ENCODE assay signal across 10 cellular contexts in genomic region chr3:10389995-10390394, GRCh38.
DNase-seq lines count a peak whose midpoint lies in the region; ATAC-seq and TF ChIP-seq lines count a peak whose summit lies in the region.
"Had no signal": no experiment of that assay in that cellular context is flagged by ENCODE, and none has a peak within 500 bp of the region (broad histone marks: within the 10 kb centered on the region; RNA-seq: fewer than 3 reads in every experiment).

No MANE protein-coding gene starts in this region.

- in situ Hi-C loops in KBM-7 (cut with MboI; ENCODE audit: low pct_unique_long_range_greater_than_20kb, low sequenced_read_pairs) = no loop called here

- ATAC-seq in GM18511 (IDR thresholded peaks at IDR 0.05; ENCODE audit: unreplicated experiment) (peak; percentile 91), GM21737 (IDR thresholded peaks at IDR 0.05; ENCODE audit: unreplicated experiment) (peak; percentile 68), left lung (peak; percentile 57)

- no peak for TF ChIP-seq CTCF in left lung (IDR thresholded peaks at IDR 0.05)

- DNase-seq in KBM-7 (peak; percentile 80), left lung (no peak), cerebellar cortex (ENCODE audit: low spot score) (no peak), retina (no peak)
- no peak for DNase-seq in stimulated activated CD4-positive, alpha-beta T cell treated with anti-CD3 and anti-CD28 coated beads, Interleukin-15, amount 100 ng/mL, for 24 hours
- no peak for DNase-seq in activated naive CD4-positive, alpha-beta T cell treated with Interleukin-2 at 50 U/mL for 16 hours
- DNase-seq: heart right ventricle had no signal

- no peak overlapping the region for H3K27ac ChIP-seq in left lung
- H3K27ac ChIP-seq: heart right ventricle, VCaP had no signal

- no peaks in the 10 kb centered on the region for H3K4me1 ChIP-seq in left lung
- H3K4me1 ChIP-seq: heart right ventricle had no signal

- no peak overlapping the region for H3K4me3 ChIP-seq in left lung
- H3K4me3 ChIP-seq: heart right ventricle had no signal

- no peaks in the 10 kb centered on the region for H3K36me3 ChIP-seq in left lung
- H3K36me3 ChIP-seq: heart right ventricle had no signal

- intact Hi-C loops in left lung (cut with DNase I) = no loop called here

- H3K27me3 ChIP-seq in left lung = no peaks in the 10 kb centered on the region

- H3K9me3 ChIP-seq in left lung = peaks cover 0 to 26% of the 10 kb centered on the region in 2 donors
